In the genomic region with DNA sequence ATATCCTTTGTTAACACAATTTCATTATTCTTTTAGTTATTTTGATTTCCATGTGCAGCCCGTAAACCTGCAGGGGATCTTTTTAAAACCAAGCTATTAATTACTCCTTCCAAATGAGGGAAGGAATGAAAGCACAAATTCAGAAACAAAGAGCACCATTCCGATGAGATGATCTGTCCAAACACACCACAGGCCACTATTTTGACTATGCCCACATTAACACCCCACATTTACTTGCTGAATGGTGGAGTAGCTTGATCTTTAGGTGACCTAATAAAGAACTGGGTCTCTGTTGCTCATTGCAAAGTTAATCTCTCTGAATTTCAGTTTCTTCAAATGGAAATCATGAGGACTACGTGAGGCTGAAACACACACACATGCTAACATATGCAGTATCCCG, we compare ENCODE assay signal across 16 cellular contexts.
"Had no signal": no experiment of that assay in that cellular context is flagged by ENCODE, and none has a peak within 500 bp of the region (broad histone marks: within the 10 kb centered on the region; RNA-seq: fewer than 3 reads in every experiment).

No MANE protein-coding gene starts in this region.

- H3K4me2 ChIP-seq: neural progenitor cell had no signal

- H3K79me2 ChIP-seq: parathyroid adenoma had no signal

- ATAC-seq: activated CD4-positive, alpha-beta T cell treated with anti-CD3 and anti-CD28 coated beads for 36 hours; heart right ventricle; left ventricle myocardium superior had no signal

- H3K27ac ChIP-seq: esophagus squamous epithelium, heart right ventricle, neural progenitor cell, parathyroid adenoma, skin epidermis, thyroid gland had no signal

- H3K4me1 ChIP-seq: neural progenitor cell, parathyroid adenoma had no signal

- H3K9ac ChIP-seq: neural progenitor cell, parathyroid adenoma had no signal

- H3K36me3 ChIP-seq: esophagus squamous epithelium, heart right ventricle, neural progenitor cell, thyroid gland had no signal

- DNase-seq: activated CD4-positive, alpha-beta memory T cell treated with anti-CD3 and anti-CD28 coated beads, Interleukin-2, amount 10 ng/mL, durations not matched to agents 7 days and 5 days; activated CD4-positive, alpha-beta T cell treated with anti-CD3 and anti-CD28 coated beads for 36 hours; activated gamma-delta T cell treated with Interleukin-2 at 50 U/mL for 16 hours; activated naive CD8-positive, alpha-beta T cell treated with anti-CD3 and anti-CD28 coated beads, Interleukin-2, amount 10 ng/mL, durations not matched to agents 7 days and 5 days; activated T-cell treated with anti-CD3 and anti-CD28 coated beads, Interleukin-2, amount 50 U/mL, for 48 hours; anterior cingulate cortex; esophagus squamous epithelium; heart right ventricle; islet precursor cell; left ventricle myocardium superior; retina; T-helper 2 cell; thyroid gland had no signal

- H3K4me3 ChIP-seq: esophagus squamous epithelium, heart right ventricle, neural progenitor cell, skin epidermis, thyroid gland had no signal

- H3K27me3 ChIP-seq: esophagus squamous epithelium, heart right ventricle, neural progenitor cell, thyroid gland had no signal

- H2AFZ ChIP-seq: neural progenitor cell, parathyroid adenoma had no signal

- H3K9me3 ChIP-seq: esophagus squamous epithelium, thyroid gland had no signal
